ENCODE assay signal across 8 cellular contexts in the genomic region with DNA sequence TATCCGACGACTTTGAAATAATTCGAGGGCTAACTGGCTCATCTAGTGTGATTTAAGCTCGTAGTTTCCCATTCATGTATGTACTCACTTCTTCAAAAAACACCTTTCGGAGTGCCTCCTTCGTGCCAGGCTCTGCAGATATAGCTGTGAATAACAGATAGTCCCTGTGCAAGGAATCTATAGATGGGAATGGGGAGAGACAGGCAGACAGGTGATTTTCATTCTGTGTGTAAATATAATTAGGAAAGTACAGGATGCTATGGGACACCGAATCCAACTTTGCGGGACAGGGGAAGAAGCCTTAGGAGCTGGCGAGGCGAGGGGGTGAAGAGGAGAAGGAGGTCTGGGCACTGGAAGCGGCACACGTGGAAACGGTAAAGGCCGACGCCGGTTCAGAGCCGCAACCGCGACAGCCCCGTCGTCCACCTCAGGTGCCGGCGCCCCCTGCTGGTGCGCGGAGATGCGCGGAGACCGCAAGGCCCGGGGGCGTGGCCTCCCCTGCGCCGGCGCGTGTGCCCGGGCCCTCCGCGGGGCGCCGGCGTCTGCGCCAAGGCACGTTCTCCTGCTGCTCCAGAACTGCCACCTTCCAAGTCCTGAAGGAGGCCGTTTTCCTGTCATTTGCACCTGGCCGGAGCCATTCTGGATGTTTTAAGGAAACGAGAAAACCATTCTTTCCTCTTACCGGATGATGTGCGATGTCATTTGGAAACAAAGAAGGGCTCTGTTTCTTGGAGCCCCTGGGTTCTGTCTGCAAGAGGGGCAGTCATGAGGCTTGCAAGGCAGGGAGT. TPM values are rescaled to one million over a fixed set of nuclear protein-coding genes. Genes with fewer than 3 reads are reported as not detected.
A peak's percentile ranks its signal among the peaks of the same experiment; 100 is the strongest.
DNase-seq lines count a peak whose midpoint lies in the region; ATAC-seq and FAIRE-seq lines count a peak whose summit lies in the region.

No MANE protein-coding gene starts in this region.

- peaks cover 66 to 93% (median 78%) of the 10 kb centered on the region in 3 donors for H3K27me3 Mint-ChIP-seq in naive B cell

- DNase-seq in AG08396 (ENCODE audit: low spot score) (peak; percentile 95), GM19239 (ENCODE audit: insufficient read length, low spot score) (peak; percentile 83), OCI-M1 (lab: John Stamatoyannopoulos, UW) (peak; percentile 77), fibroblast of gingiva (ENCODE audit: low read depth) (peak; percentile 60), naive B cell (peak; percentile 76)
- peak; percentile 87 to 92 for DNase-seq in activated T-cell treated with anti-CD3 and anti-CD28 coated beads, Interleukin-2, amount 50 U/mL, for 48 hours
- DNase-seq in stimulated activated CD8-positive, alpha-beta memory T cell treated with anti-CD3 and anti-CD28 coated beads, Interleukin-7, amount 100 ng/mL, for 4 hours (ENCODE audit: low read depth in 2 of 2), result peak; percentile 51 to 80

- peak overlapping the region in 1 of 6 donors; percentile 72 for H3K27ac Mint-ChIP-seq in naive B cell

- H3K4me3 ChIP-seq in HUES48 (ENCODE audit: low read depth, low read length), result peak overlapping the region; percentile 53

- H3K27ac ChIP-seq in HUES48 (ENCODE audit: low read depth, low read length), result no peak overlapping the region

- no peak overlapping the region for H3K9ac ChIP-seq in HUES48 (ENCODE audit: low read depth, low read length)

- peak; percentile 98 to 99 for ATAC-seq in naive B cell (ENCODE audit: low read depth in 2 of 2)

- H3K36me3 ChIP-seq in HUES48 (ENCODE audit: control insufficient read depth, insufficient read depth, low read length), result no peaks in the 10 kb centered on the region

- H3K4me1 Mint-ChIP-seq in naive B cell, result peaks cover 11 to 15% (median 13%) of the 10 kb centered on the region in 3 donors

- peaks cover 46% of the 10 kb centered on the region for H3K27me3 ChIP-seq in HUES48 (ENCODE audit: control insufficient read depth, insufficient read depth, low read length)

- H3K4me3 Mint-ChIP-seq in naive B cell, result peak overlapping the region; percentile 31 to 88 (median 72)

- no peaks in the 10 kb centered on the region for H3K36me3 Mint-ChIP-seq in naive B cell

- H3K4me1 ChIP-seq in HUES48 (ENCODE audit: control insufficient read depth, insufficient read depth, low read length), result peaks cover 4% of the 10 kb centered on the region; the same call in 1 of the 2 replicates

- FAIRE-seq in GM19239 (lab: Jason Lieb, UNC), result no peak

- H3K9me3 ChIP-seq in HUES48 (ENCODE audit: control insufficient read depth, insufficient read depth, low read length), result no peaks in the 10 kb centered on the region

- no peaks in the 10 kb centered on the region for H3K9me3 Mint-ChIP-seq in naive B cell

RNA-seq across cellular contexts. Expression of gene CACNA1C, which starts 18.0 kb away (rescaled TPM):
- under 1 TPM in 5 of 6 donors, not detected in 1; 0.03 to 0.09 (median 0.06) TPM for polyA plus RNA-seq in naive B cell (ENCODE audit: low read depth in 6 of 6)

RNA-seq across cellular contexts. Expression of gene DCP1B, which starts 30.6 kb away (rescaled TPM):
- polyA plus RNA-seq in naive B cell (ENCODE audit: low read depth in 6 of 6), result 10 to 100 TPM in 5 of 6 donors, 1 to 10 TPM in 1; 8.5 to 18.6 (median 15.8) TPM
